31 cellular contexts compared by ENCODE assay signal in the genomic region with DNA sequence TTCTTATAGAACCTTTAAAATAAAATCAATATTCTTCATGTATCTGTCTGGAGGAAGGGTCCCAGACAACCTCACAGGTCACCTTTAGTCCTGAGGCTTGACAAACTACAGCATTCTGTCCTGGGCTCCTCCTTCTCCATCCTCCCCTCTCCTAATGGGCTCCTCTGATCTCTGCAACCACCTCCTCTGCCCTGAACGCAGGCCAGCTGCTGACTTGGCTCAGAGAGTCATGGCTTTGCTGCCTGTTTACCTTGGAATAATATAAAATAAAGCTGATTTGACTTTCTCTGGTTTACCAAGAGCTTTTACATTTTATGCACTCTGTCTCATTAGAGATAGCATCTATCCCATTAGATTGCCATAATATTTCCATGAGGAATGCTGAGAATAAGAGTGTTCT.
"Had no signal": no experiment of that assay in that cellular context is flagged by ENCODE, and none has a peak within 500 bp of the region (broad histone marks: within the 10 kb centered on the region; RNA-seq: fewer than 3 reads in every experiment).

No MANE protein-coding gene starts in this region.

- H3K4me1 ChIP-seq: ascending aorta had no signal

- DNase-seq: activated CD4-positive, alpha-beta T cell treated with anti-CD3 and anti-CD28 coated beads for 1 hour; activated CD4-positive, alpha-beta T cell treated with anti-CD3 and anti-CD28 coated beads for 48 hours; activated CD4-positive, alpha-beta T cell treated with anti-CD3 and anti-CD28 coated beads, Interleukin-2, amount 50 U/mL, for 1 hour; activated CD4-positive, alpha-beta T cell treated with anti-CD3 and anti-CD28 coated beads, Interleukin-2, amount 50 U/mL, for 48 hours; activated CD8-positive, alpha-beta memory T cell treated with anti-CD3 and anti-CD28 coated beads for 24 hours; activated CD8-positive, alpha-beta T cell treated with anti-CD3 and anti-CD28 coated beads for 36 hours; activated effector memory CD4-positive, alpha-beta T cell treated with Interleukin-2 at 50 U/mL for 16 hours; activated gamma-delta T cell treated with Interleukin-2 at 50 U/mL for 16 hours; activated naive CD4-positive, alpha-beta T cell treated with anti-CD3 and anti-CD28 coated beads, Interleukin-2, amount 50 U/mL, for 16 hours; activated naive CD4-positive, alpha-beta T cell treated with Interleukin-2 at 50 U/mL for 16 hours; activated naive CD8-positive, alpha-beta T cell treated with anti-CD3 and anti-CD28 coated beads, Interleukin-2, amount 10 ng/mL, durations not matched to agents 7 days and 5 days; activated T-cell treated with anti-CD3 and anti-CD28 coated beads, Interleukin-2, amount 50 U/mL, for 4 hours; brain microvascular endothelial cell; dorsolateral prefrontal cortex; effector memory CD4-positive, alpha-beta T cell; erythroblast; foreskin melanocyte; heart right ventricle; T-helper 1 cell; T-helper 17 cell; T1000 had no signal

- H3K9me3 ChIP-seq: ascending aorta, esophagus muscularis mucosa, gastroesophageal sphincter, heart right ventricle had no signal

- H3K27me3 ChIP-seq: ascending aorta, brain microvascular endothelial cell, dorsolateral prefrontal cortex, esophagus muscularis mucosa, gastroesophageal sphincter, heart right ventricle, hepatocyte had no signal

- H3K27ac ChIP-seq: ascending aorta, brain microvascular endothelial cell, coronary artery, dorsolateral prefrontal cortex, esophagus muscularis mucosa, gastroesophageal sphincter, heart right ventricle, hepatocyte had no signal

- H3K9me3 Mint-ChIP-seq: activated CD8-positive, alpha-beta T cell treated with anti-CD3 and anti-CD28 coated beads for 36 hours; activated naive CD8-positive, alpha-beta T cell treated with anti-CD3 and anti-CD28 coated beads, Interleukin-2, amount 10 ng/mL, durations not matched to agents 7 days and 5 days; activated T-cell treated with anti-CD3 and anti-CD28 coated beads, Interleukin-2, amount 50 U/mL, for 4 hours; activated T-helper 17 cell treated with anti-CD3 and anti-CD28 coated beads, Interleukin-2, amount 50 U/mL, for 72 hours; central memory CD8-positive, alpha-beta T cell; dendritic cell treated with granulocyte-macrophage colony-stimulating factor and Interleukin-4, amounts not matched to agents 40 ng/mL and 50 ng/mL, for 4 days; T-helper 2 cell treated with Interferon-gamma antibody and Interleukin-4, amounts not matched to agents 5 μg/mL and 100 μg/mL, for 36 hours; WTC11 had no signal

- H3K4me3 Mint-ChIP-seq: activated CD8-positive, alpha-beta T cell treated with anti-CD3 and anti-CD28 coated beads for 36 hours; activated naive CD8-positive, alpha-beta T cell treated with anti-CD3 and anti-CD28 coated beads, Interleukin-2, amount 10 ng/mL, durations not matched to agents 7 days and 5 days; activated T-cell treated with anti-CD3 and anti-CD28 coated beads, Interleukin-2, amount 50 U/mL, for 4 hours; activated T-helper 17 cell treated with anti-CD3 and anti-CD28 coated beads, Interleukin-2, amount 50 U/mL, for 72 hours; central memory CD8-positive, alpha-beta T cell; dendritic cell treated with granulocyte-macrophage colony-stimulating factor and Interleukin-4, amounts not matched to agents 40 ng/mL and 50 ng/mL, for 4 days; T-helper 17 cell; T-helper 2 cell treated with Interferon-gamma antibody and Interleukin-4, amounts not matched to agents 5 μg/mL and 100 μg/mL, for 36 hours; WTC11 had no signal

- H3K4me1 Mint-ChIP-seq: activated naive CD8-positive, alpha-beta T cell treated with anti-CD3 and anti-CD28 coated beads, Interleukin-2, amount 10 ng/mL, durations not matched to agents 7 days and 5 days; activated T-helper 17 cell treated with anti-CD3 and anti-CD28 coated beads, Interleukin-2, amount 50 U/mL, for 72 hours; central memory CD8-positive, alpha-beta T cell; T-helper 17 cell had no signal

- H3K27me3 Mint-ChIP-seq: activated CD8-positive, alpha-beta T cell treated with anti-CD3 and anti-CD28 coated beads for 36 hours; activated naive CD8-positive, alpha-beta T cell treated with anti-CD3 and anti-CD28 coated beads, Interleukin-2, amount 10 ng/mL, durations not matched to agents 7 days and 5 days; activated T-helper 17 cell treated with anti-CD3 and anti-CD28 coated beads, Interleukin-2, amount 50 U/mL, for 72 hours; central memory CD8-positive, alpha-beta T cell; dendritic cell treated with granulocyte-macrophage colony-stimulating factor and Interleukin-4, amounts not matched to agents 40 ng/mL and 50 ng/mL, for 4 days; T-helper 17 cell had no signal

- H3K36me3 ChIP-seq: ascending aorta, brain microvascular endothelial cell, gastroesophageal sphincter had no signal

- H3K27ac Mint-ChIP-seq: activated CD8-positive, alpha-beta T cell treated with anti-CD3 and anti-CD28 coated beads for 36 hours; activated naive CD8-positive, alpha-beta T cell treated with anti-CD3 and anti-CD28 coated beads, Interleukin-2, amount 10 ng/mL, durations not matched to agents 7 days and 5 days; activated T-helper 17 cell treated with anti-CD3 and anti-CD28 coated beads, Interleukin-2, amount 50 U/mL, for 72 hours; dendritic cell treated with granulocyte-macrophage colony-stimulating factor and Interleukin-4, amounts not matched to agents 40 ng/mL and 50 ng/mL, for 4 days; T-helper 17 cell; T-helper 2 cell treated with Interferon-gamma antibody and Interleukin-4, amounts not matched to agents 5 μg/mL and 100 μg/mL, for 36 hours; WTC11 had no signal

- H3K4me3 ChIP-seq: ascending aorta, coronary artery, dorsolateral prefrontal cortex, esophagus muscularis mucosa, gastroesophageal sphincter, heart right ventricle, hepatocyte had no signal

- H3K36me3 Mint-ChIP-seq: activated naive CD8-positive, alpha-beta T cell treated with anti-CD3 and anti-CD28 coated beads, Interleukin-2, amount 10 ng/mL, durations not matched to agents 7 days and 5 days; WTC11 had no signal

- ATAC-seq: activated CD8-positive, alpha-beta T cell treated with anti-CD3 and anti-CD28 coated beads for 36 hours; activated T-cell treated with anti-CD3 and anti-CD28 coated beads, Interleukin-2, amount 50 U/mL, for 4 hours; activated T-helper 17 cell treated with anti-CD3 and anti-CD28 coated beads, Interleukin-2, amount 50 U/mL, for 72 hours; gastroesophageal sphincter; heart right ventricle; T-helper 17 cell; WTC11 had no signal
